Comparison of ENCODE assay signal across 11 cellular contexts in the genomic region with DNA sequence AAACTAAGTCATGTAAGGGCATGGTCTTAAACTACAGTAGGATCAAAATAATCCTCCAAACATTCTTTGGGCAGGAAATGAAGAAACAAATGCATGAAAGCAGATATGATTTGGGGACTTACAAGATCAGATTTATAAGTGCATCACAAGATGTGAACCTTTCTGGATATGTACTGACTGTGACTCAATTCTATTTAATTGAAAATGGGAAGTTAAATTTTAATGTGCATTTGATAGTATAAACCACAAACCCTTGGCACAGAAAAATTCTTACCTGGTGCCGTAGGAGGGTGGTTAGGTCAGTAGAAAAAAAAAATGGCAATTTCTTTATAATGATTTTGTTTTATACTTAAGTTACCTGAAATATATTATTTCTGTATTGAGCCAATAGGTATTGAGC.
"Had no signal": no experiment of that assay in that cellular context is flagged by ENCODE, and none has a peak within 500 bp of the region (broad histone marks: within the 10 kb centered on the region; RNA-seq: fewer than 3 reads in every experiment).

No MANE protein-coding gene starts in this region.

- ATAC-seq: effector memory CD8-positive, alpha-beta T cell had no signal

- H3K36me3 ChIP-seq: adrenal gland, left lung, thoracic aorta had no signal

- H3K27me3 ChIP-seq: adrenal gland, left lung had no signal

- H3K4me3 ChIP-seq: adrenal gland, left lung, thoracic aorta had no signal

- H3K9me3 ChIP-seq: adrenal gland, left lung, thoracic aorta had no signal

- H3K27ac ChIP-seq: adrenal gland had no signal

- DNase-seq: activated B cell treated with CpG ODN at 0.5 μM for 24 hours; activated CD4-positive, alpha-beta T cell treated with anti-CD3 and anti-CD28 coated beads, Interleukin-2, amount 10 ng/mL, durations not matched to agents 24 days and 14 days; activated CD8-positive, alpha-beta memory T cell treated with anti-CD3 and anti-CD28 coated beads for 24 hours; activated naive CD4-positive, alpha-beta T cell treated with anti-CD3 and anti-CD28 coated beads, Interleukin-2, amount 50 U/mL, for 16 hours; adrenal gland; effector memory CD8-positive, alpha-beta T cell; glutamatergic neuron; left lung; stimulated activated CD4-positive, alpha-beta T cell treated with anti-CD3 and anti-CD28 coated beads, Interleukin-15, amount 100 ng/mL, for 24 hours; stimulated activated CD4-positive, alpha-beta T cell treated with anti-CD3 and anti-CD28 coated beads, Interleukin-4, amount 100 ng/mL, for 24 hours had no signal
